In the genomic region with DNA sequence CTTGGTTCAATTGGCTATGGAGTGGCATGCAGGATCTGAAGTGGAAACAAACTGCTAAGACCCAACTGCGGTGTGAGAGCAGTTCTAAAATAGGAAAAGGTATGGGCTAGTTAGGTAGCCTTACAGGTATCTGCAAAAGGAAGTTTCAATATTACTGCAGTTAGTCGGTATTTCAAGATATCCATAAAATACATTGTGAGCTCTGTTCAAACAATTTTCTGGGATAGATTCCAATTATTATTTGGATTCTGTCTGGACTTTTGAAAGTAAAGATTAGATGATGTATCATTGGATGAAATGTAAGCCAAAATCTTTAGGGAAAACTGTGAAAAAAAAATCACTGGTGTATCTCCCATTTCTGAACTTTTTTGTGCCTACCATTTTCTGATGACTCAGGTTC, we compare ENCODE assay signal across 15 cellular contexts.
DNase-seq lines count a peak whose midpoint lies in the region; ATAC-seq, FAIRE-seq and TF ChIP-seq lines count a peak whose summit lies in the region.
"Had no signal": no experiment of that assay in that cellular context is flagged by ENCODE, and none has a peak within 500 bp of the region (broad histone marks: within the 10 kb centered on the region; RNA-seq: fewer than 3 reads in every experiment).

No MANE protein-coding gene starts in this region.

- H3K4me1 Mint-ChIP-seq in nephron (peaks cover 34% of the 10 kb centered on the region), WTC11 (peaks cover 13% of the 10 kb centered on the region)
- H3K4me1 Mint-ChIP-seq: CD4-positive, alpha-beta memory T cell had no signal

- H3K27me3 ChIP-seq in endothelial cell of umbilical vein (ENCODE audit: control insufficient read depth in 2 of 2, insufficient read depth in 2 of 2, low read length in 2 of 2), result no peaks in the 10 kb centered on the region
- H3K27me3 ChIP-seq: BLaER1 had no signal

- no peaks in the 10 kb centered on the region for H4K20me1 ChIP-seq in endothelial cell of umbilical vein (replicated peaks; ENCODE audit: control insufficient read depth, extremely low read depth, insufficient read depth, low read length)
- H4K20me1 ChIP-seq: BLaER1 had no signal

- H3K4me3 ChIP-seq in A549 (no peak overlapping the region; the same call in 2 of the 3 replicates), endothelial cell of umbilical vein (replicated peaks in 1 of 3; ENCODE audit: insufficient read depth in 1 of 3, low read depth in 1 of 3, low read length in 3 of 3) (no peak overlapping the region)
- H3K4me3 ChIP-seq: BLaER1 had no signal

- no peak for TF ChIP-seq RAD21 in A549 (conservative IDR thresholded peaks at IDR 0.05 in 1 of 2, IDR thresholded peaks at IDR 0.05 in 1 of 2)

- 33% methylated on average over 2 of the region's 2 CpGs for WGBS in A549 (ENCODE audit: missing lambda C conversion rate)

- no TSS peak for BruUV-seq in endothelial cell of umbilical vein (replicated peaks; lab: Mats Ljungman, UMichigan)

- DNase-seq in A549 (ENCODE audit: low read depth in 1 of 2, low spot score in 1 of 2) (no peak), NCI-H446 treated with DMSO at 0.1 percent for 48 hours (lab: John Stamatoyannopoulos, UW) (peak; percentile 15), endothelial cell of umbilical vein (ENCODE audit: low read depth, low spot score) (no peak), nucleus accumbens (lab: John Stamatoyannopoulos, UW) (no peak), WTC11 (ENCODE audit: low spot score) (no peak)
- DNase-seq: CD4-positive, alpha-beta memory T cell; DMS79 treated with DMSO at 0.1 percent for 48 hours; GF-D8; H9 had no signal

- no peaks in the 10 kb centered on the region for H3K36me3 ChIP-seq in endothelial cell of umbilical vein (ENCODE audit: control insufficient read depth in 2 of 2, extremely low read depth in 1 of 2, insufficient read depth in 2 of 2, low read length in 2 of 2)
- H3K36me3 ChIP-seq: BLaER1 had no signal

- TF ChIP-seq CTCF in A549 (IDR thresholded peaks at IDR 0.05) (no peak), endothelial cell of umbilical vein (IDR thresholded peaks at IDR 0.05; ENCODE audit: extremely low read depth in 1 of 2, insufficient read depth in 1 of 2, low read depth in 1 of 2, low read length in 2 of 2) (no peak), nephron (IDR thresholded peaks at IDR 0.05; ENCODE audit: unreplicated experiment in 3 of 3) (no peak), WTC11 (IDR thresholded peaks at IDR 0.05) (no peak)

- no peak for ATAC-seq in A549
- no peak for ATAC-seq in GM21423 (IDR thresholded peaks at IDR 0.05; ENCODE audit: unreplicated experiment)
- ATAC-seq in WTC11, result no peak

- CTCF ChIA-PET in A549 (lab: Yijun Ruan, JAX), result interaction anchor here (0.7 to 1.3 kb wide), 2 partner anchors 16 to 57 kb away, joined by 3 read pairs; no protein-coding TSS in a partner anchor
- CTCF ChIA-PET in endothelial cell of umbilical vein (lab: Charles Lee), result interaction anchor here (0.9 kb wide), 1 partner anchor 12 kb away, joined by 5 read pairs; no protein-coding TSS in a partner anchor
- CTCF ChIA-PET in WTC11 (lab: Charles Lee), result no interaction called here

- H3K27me3 Mint-ChIP-seq in nephron (ENCODE audit: low read depth) (no peaks in the 10 kb centered on the region), WTC11 (ENCODE audit: low read depth) (peaks cover 38% of the 10 kb centered on the region)
- H3K27me3 Mint-ChIP-seq: CD4-positive, alpha-beta memory T cell had no signal

- H3K9ac ChIP-seq in endothelial cell of umbilical vein (replicated peaks; ENCODE audit: extremely low read depth, insufficient read depth, low read length), result no peak overlapping the region
- H3K9ac ChIP-seq: BLaER1 had no signal

- dilution Hi-C loops in endothelial cell of umbilical vein (cut with MboI; ENCODE audit: extremely low pct_ligation_motif_present, low sequenced_read_pairs), result no loop called here

- no peak for TF ChIP-seq EP300 in A549 (IDR thresholded peaks at IDR 0.05)

- no peaks in the 10 kb centered on the region for H3K79me2 ChIP-seq in endothelial cell of umbilical vein (ENCODE audit: control insufficient read depth, insufficient read depth, low read length)

- H3K36me3 Mint-ChIP-seq in nephron (ENCODE audit: low read depth) (no peaks in the 10 kb centered on the region), WTC11 (no peaks in the 10 kb centered on the region)
- H3K36me3 Mint-ChIP-seq: CD14-positive monocyte; CD4-positive, alpha-beta memory T cell had no signal

- H3K4me3 Mint-ChIP-seq in nephron, result no peak overlapping the region
- H3K4me3 Mint-ChIP-seq in WTC11, result no peak overlapping the region
- H3K4me3 Mint-ChIP-seq: CD14-positive monocyte; CD4-positive, alpha-beta memory T cell; H9 had no signal

- H3K9me3 ChIP-seq in A549, result no peaks in the 10 kb centered on the region
- no peaks in the 10 kb centered on the region for H3K9me3 ChIP-seq in endothelial cell of umbilical vein (replicated peaks; ENCODE audit: control insufficient read depth, insufficient read depth, low read length)
- H3K9me3 ChIP-seq: BLaER1 had no signal

- peak overlapping the region; percentile 38 for H3K4me2 ChIP-seq in A549
- H3K4me2 ChIP-seq in endothelial cell of umbilical vein (ENCODE audit: insufficient read depth, low read length), result no peak overlapping the region
- H3K4me2 ChIP-seq: BLaER1 had no signal

- H3K27ac ChIP-seq in A549 (0 out of 6 replicates have a peak overlapping the region, but pooled peaks of 1 of the 2 experiments have one; percentile 17), endothelial cell of umbilical vein (ENCODE audit: insufficient read depth, low read depth, low read length) (no peak overlapping the region)
- H3K27ac ChIP-seq: BLaER1 had no signal

- peak; percentile 74 for FAIRE-seq in A549 (lab: Jason Lieb, UNC)
- FAIRE-seq in endothelial cell of umbilical vein (lab: Jason Lieb, UNC), result no peak
- FAIRE-seq: A204.1, H1 had no signal

- H2AFZ ChIP-seq in endothelial cell of umbilical vein (ENCODE audit: low read depth, low read length), result peak overlapping the region; percentile 33

- H3K9me3 Mint-ChIP-seq in nephron, result no peaks in the 10 kb centered on the region
- no peaks in the 10 kb centered on the region for H3K9me3 Mint-ChIP-seq in WTC11
- H3K9me3 Mint-ChIP-seq: CD4-positive, alpha-beta memory T cell; H9 had no signal

- H3K27ac Mint-ChIP-seq in nephron (peak overlapping the region in 2 of 3 experiments; percentile 19 to 62), WTC11 (no peak overlapping the region)
- H3K27ac Mint-ChIP-seq: CD14-positive monocyte; CD4-positive, alpha-beta memory T cell; H9 had no signal

- TF ChIP-seq POLR2A in A549 (IDR thresholded peaks at IDR 0.05; ENCODE audit: low read length) (no peak), endothelial cell of umbilical vein (IDR thresholded peaks at IDR 0.05; ENCODE audit: low read depth, low read length) (no peak)

- H3K4me1 ChIP-seq in A549, result peaks cover 15% of the 10 kb centered on the region
- H3K4me1 ChIP-seq in endothelial cell of umbilical vein (ENCODE audit: control insufficient read depth, extremely low read depth, insufficient read depth, low read length), result peaks cover 45% of the 10 kb centered on the region
- H3K4me1 ChIP-seq: BLaER1 had no signal

- POLR2A ChIA-PET in A549 (lab: Yijun Ruan, JAX), result no interaction called here
- POLR2A ChIA-PET in endothelial cell of umbilical vein (lab: Charles Lee), result no interaction called here
- POLR2A ChIA-PET in WTC11 (lab: Charles Lee), result no interaction called here

- no peaks in the 10 kb centered on the region for H3K9me1 ChIP-seq in endothelial cell of umbilical vein (replicated peaks; ENCODE audit: control insufficient read depth, extremely low read depth, insufficient read depth, low read length)

- intact Hi-C loops in endothelial cell of umbilical vein (cut with micrococcal nuclease), result loop anchor here (10.0 kb wide), 1 partner anchor 521 kb away; no protein-coding TSS in a partner anchor

TF ChIP-seq in A549, 52 proteins besides CTCF, POLR2A, EP300 and RAD21:
- TF ChIP-seq MAFK (IDR thresholded peaks at IDR 0.05; ENCODE audit: partially characterized antibody), result peak; percentile 54
- no peak for TF ChIP-seq JUNB (IDR thresholded peaks at IDR 0.05)

TF ChIP-seq in endothelial cell of umbilical vein, 7 proteins besides CTCF, POLR2A, EP300 and RAD21:
- TF ChIP-seq GATA2 (IDR thresholded peaks at IDR 0.05; ENCODE audit: insufficient read depth, insufficient read length, low read depth, low read length) (no peak), EZH2 (IDR thresholded peaks at IDR 0.05; ENCODE audit: borderline replicate concordance, low read depth, low read length, severe bottlenecking) (no peak), POLR2AphosphoS5 (IDR thresholded peaks at IDR 0.05; ENCODE audit: insufficient read depth, low read depth, low read length) (no peak), MYC (IDR thresholded peaks at IDR 0.05; ENCODE audit: low read depth, low read length) (no peak), JUN (IDR thresholded peaks at IDR 0.05; ENCODE audit: borderline replicate concordance, insufficient read depth, insufficient read length, low read depth) (no peak), FOS (IDR thresholded peaks at IDR 0.05; ENCODE audit: borderline replicate concordance, insufficient read depth, low read length) (no peak)
- TF ChIP-seq, protein P1, sequence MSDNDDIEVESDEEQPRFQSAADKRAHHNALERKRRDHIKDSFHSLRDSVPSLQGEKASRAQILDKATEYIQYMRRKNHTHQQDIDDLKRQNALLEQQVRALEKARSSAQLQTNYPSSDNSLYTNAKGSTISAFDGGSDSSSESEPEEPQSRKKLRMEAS (IDR thresholded peaks at IDR 0.05; ENCODE audit: insufficient read depth, insufficient read length), result no peak

TF ChIP-seq in WTC11, 78 proteins besides CTCF, POLR2A, EP300 and RAD21 (continues in another document):
- TF ChIP-seq ZNF396 (CRISPR knock-in tag; IDR thresholded peaks at IDR 0.05; ENCODE audit: borderline replicate concordance), result no peak
- TF ChIP-seq OVOL2 (CRISPR knock-in tag; IDR thresholded peaks at IDR 0.05; ENCODE audit: borderline replicate concordance), result no peak
- TF ChIP-seq, protein P2, sequence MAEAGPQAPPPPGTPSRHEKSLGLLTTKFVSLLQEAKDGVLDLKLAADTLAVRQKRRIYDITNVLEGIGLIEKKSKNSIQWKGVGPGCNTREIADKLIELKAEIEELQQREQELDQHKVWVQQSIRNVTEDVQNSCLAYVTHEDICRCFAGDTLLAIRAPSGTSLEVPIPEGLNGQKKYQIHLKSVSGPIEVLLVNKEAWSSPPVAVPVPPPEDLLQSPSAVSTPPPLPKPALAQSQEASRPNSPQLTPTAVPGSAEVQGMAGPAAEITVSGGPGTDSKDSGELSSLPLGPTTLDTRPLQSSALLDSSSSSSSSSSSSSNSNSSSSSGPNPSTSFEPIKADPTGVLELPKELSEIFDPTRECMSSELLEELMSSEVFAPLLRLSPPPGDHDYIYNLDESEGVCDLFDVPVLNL (CRISPR knock-in tag; IDR thresholded peaks at IDR 0.05; ENCODE audit: borderline replicate concordance, low read depth), result no peak
- TF ChIP-seq, protein P3, sequence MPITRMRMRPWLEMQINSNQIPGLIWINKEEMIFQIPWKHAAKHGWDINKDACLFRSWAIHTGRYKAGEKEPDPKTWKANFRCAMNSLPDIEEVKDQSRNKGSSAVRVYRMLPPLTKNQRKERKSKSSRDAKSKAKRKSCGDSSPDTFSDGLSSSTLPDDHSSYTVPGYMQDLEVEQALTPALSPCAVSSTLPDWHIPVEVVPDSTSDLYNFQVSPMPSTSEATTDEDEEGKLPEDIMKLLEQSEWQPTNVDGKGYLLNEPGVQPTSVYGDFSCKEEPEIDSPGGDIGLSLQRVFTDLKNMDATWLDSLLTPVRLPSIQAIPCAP (CRISPR knock-in tag; IDR thresholded peaks at IDR 0.05), result no peak
